In genomic region chr12:89060133-89060532, GRCh38 we compare ENCODE assay signal across 15 cellular contexts.
DNase-seq lines count a peak whose midpoint lies in the region; ATAC-seq and TF ChIP-seq lines count a peak whose summit lies in the region.
"Had no signal": no experiment of that assay in that cellular context is flagged by ENCODE, and none has a peak within 500 bp of the region (broad histone marks: within the 10 kb centered on the region; RNA-seq: fewer than 3 reads in every experiment).

No MANE protein-coding gene starts in this region.

- ATAC-seq in GM23338 = no peak
- ATAC-seq in HG03095 (IDR thresholded peaks at IDR 0.05; ENCODE audit: unreplicated experiment) = no peak
- no peak for ATAC-seq in GM19467 (IDR thresholded peaks at IDR 0.05; ENCODE audit: unreplicated experiment)
- ATAC-seq: activated CD4-positive, CD25-positive, alpha-beta regulatory T cell treated with anti-CD3 and anti-CD28 coated beads, Interleukin-2, amount 50 U/mL, for 24 hours had no signal

- H4K20me1 ChIP-seq in GM23338 (replicated peaks; ENCODE audit: insufficient read depth) (no peaks in the 10 kb centered on the region; the same call in 1 of the 2 replicates), osteoblast (ENCODE audit: insufficient read depth, low read length) (no peaks in the 10 kb centered on the region)

- H3K36me3 ChIP-seq in GM23338 (ENCODE audit: insufficient read depth) = no peaks in the 10 kb centered on the region
- no peaks in the 10 kb centered on the region for H3K36me3 ChIP-seq in esophagus muscularis mucosa
- no peaks in the 10 kb centered on the region for H3K36me3 ChIP-seq in osteoblast (ENCODE audit: insufficient read depth, low read length)
- no peaks in the 10 kb centered on the region for H3K36me3 ChIP-seq in endodermal cell (ENCODE audit: control insufficient read depth, insufficient read depth, low read length)
- H3K36me3 ChIP-seq: BE2C, spleen had no signal

- no peaks in the 10 kb centered on the region for H3K9me3 ChIP-seq in esophagus muscularis mucosa
- H3K9me3 ChIP-seq in osteoblast (ENCODE audit: low read depth, low read length) = no peaks in the 10 kb centered on the region
- H3K9me3 ChIP-seq in endodermal cell (ENCODE audit: control insufficient read depth, low read length) = no peaks in the 10 kb centered on the region
- H3K9me3 ChIP-seq: BE2C, spleen had no signal

- H3K79me2 ChIP-seq in GM23338 (replicated peaks; ENCODE audit: insufficient read depth) = no peaks in the 10 kb centered on the region
- H3K79me2 ChIP-seq in osteoblast (ENCODE audit: insufficient read depth, low read length) = no peaks in the 10 kb centered on the region

- TF ChIP-seq CTCF in GM23338 (conservative IDR thresholded peaks at IDR 0.05; ENCODE audit: low read depth in 2 of 2) (no peak), esophagus muscularis mucosa (IDR thresholded peaks at IDR 0.05) (no peak), osteoblast (IDR thresholded peaks at IDR 0.05; ENCODE audit: extremely low read depth, low read depth, low read length) (no peak), endodermal cell (conservative IDR thresholded peaks at IDR 0.05) (no peak)

- WGBS in esophagus muscularis mucosa = 74% methylated on average over 4 of the region's 4 CpGs
- WGBS in endodermal cell (ENCODE audit: insufficient coverage in 1 of 2, insufficient read length in 1 of 2), 2 experiments = 45 to 68% methylated on average over 2 to 4 of the region's 4 CpGs

- DNase-seq in GM23338 (ENCODE audit: low spot score) (no peak), NCI-H460 (ENCODE audit: extremely low read depth, low read depth) (peak; percentile 67), esophagus muscularis mucosa (ENCODE audit: extremely low spot score) (peak; percentile 19), osteoblast (ENCODE audit: insufficient read length, low spot score, missing footprints) (no peak), endodermal cell (no peak)
- DNase-seq: activated naive CD4-positive, alpha-beta T cell; BE2C; DMS79 treated with DMSO at 0.1 percent for 48 hours; effector memory CD4-positive, alpha-beta T cell; occipital lobe; spleen had no signal

- no peak for TF ChIP-seq POLR2A in esophagus muscularis mucosa (IDR thresholded peaks at IDR 0.05; ENCODE audit: low read depth)

- H3K9me3 Mint-ChIP-seq in GM23338 = no peaks in the 10 kb centered on the region
- H3K9me3 Mint-ChIP-seq in endodermal cell = no peaks in the 10 kb centered on the region
- H3K9me3 Mint-ChIP-seq: stimulated activated naive CD8-positive, alpha-beta T cell treated with anti-CD3 and anti-CD28 coated beads, Interleukin-15, Interleukin-2, amounts not matched to agents 100 ng/mL and 50 ng/mL, for 24 hours had no signal

- H3K4me1 Mint-ChIP-seq in GM23338 (peaks cover 6% of the 10 kb centered on the region; the same call in 2 of the 3 replicates), endodermal cell (peaks cover 30% of the 10 kb centered on the region)

- H3K27ac Mint-ChIP-seq in GM23338 = no peak overlapping the region
- H3K27ac Mint-ChIP-seq in endodermal cell = no peak overlapping the region
- H3K27ac Mint-ChIP-seq: stimulated activated naive CD8-positive, alpha-beta T cell treated with anti-CD3 and anti-CD28 coated beads, Interleukin-15, Interleukin-2, amounts not matched to agents 100 ng/mL and 50 ng/mL, for 24 hours had no signal

- H3K27me3 ChIP-seq in GM23338 (ENCODE audit: insufficient read depth) = no peaks in the 10 kb centered on the region
- H3K27me3 ChIP-seq in esophagus muscularis mucosa = no peaks in the 10 kb centered on the region
- H3K27me3 ChIP-seq in osteoblast (ENCODE audit: insufficient read depth, low read length) = no peaks in the 10 kb centered on the region
- H3K27me3 ChIP-seq in endodermal cell (ENCODE audit: control insufficient read depth, insufficient read depth, low read length, poor library complexity, severe bottlenecking) = no peaks in the 10 kb centered on the region
- H3K27me3 ChIP-seq: BE2C, spleen had no signal

- H3K27ac ChIP-seq in GM23338 (ENCODE audit: low read depth) (no peak overlapping the region), esophagus muscularis mucosa (replicated peaks in 1 of 4) (no peak overlapping the region), osteoblast (ENCODE audit: low read depth, low read length) (no peak overlapping the region), endodermal cell (ENCODE audit: low read depth, low read length) (no peak overlapping the region)
- H3K27ac ChIP-seq: spleen had no signal

- H3K4me3 ChIP-seq in GM23338 = no peak overlapping the region
- H3K4me3 ChIP-seq in esophagus muscularis mucosa = no peak overlapping the region
- H3K4me3 ChIP-seq in osteoblast (ENCODE audit: insufficient read depth, low read length) = no peak overlapping the region
- H3K4me3 ChIP-seq in endodermal cell (ENCODE audit: low read length) = no peak overlapping the region
- H3K4me3 ChIP-seq: spleen had no signal

- TF ChIP-seq EP300 in esophagus muscularis mucosa (IDR thresholded peaks at IDR 0.05) = no peak

- intact Hi-C loops in esophagus muscularis mucosa (cut with DNase I) = no loop called here

- H3K36me3 Mint-ChIP-seq in GM23338 (ENCODE audit: low read depth) (no peaks in the 10 kb centered on the region), endodermal cell (ENCODE audit: low read depth) (no peaks in the 10 kb centered on the region)

- no peak overlapping the region for H3K9ac ChIP-seq in endodermal cell (ENCODE audit: extremely low read depth, low read length, poor library complexity, severe bottlenecking)

- no peaks in the 10 kb centered on the region for H3K4me1 ChIP-seq in GM23338 (ENCODE audit: insufficient read depth)
- H3K4me1 ChIP-seq in esophagus muscularis mucosa = peaks cover 0 to 3% (median 0%) of the 10 kb centered on the region in 4 donors
- H3K4me1 ChIP-seq in osteoblast (ENCODE audit: insufficient read depth, low read length) = peaks cover 15% of the 10 kb centered on the region
- peaks cover 13% of the 10 kb centered on the region for H3K4me1 ChIP-seq in endodermal cell (ENCODE audit: control insufficient read depth, insufficient read depth, low read length)

- peak overlapping the region; percentile 21; the same call in 1 of the 2 replicates for H2AFZ ChIP-seq in GM23338
- H2AFZ ChIP-seq in osteoblast (ENCODE audit: low read length) = peak overlapping the region; percentile 65

- no peaks in the 10 kb centered on the region for H3F3A ChIP-seq in GM23338 (replicated peaks; ENCODE audit: low read depth)

- H3K4me2 ChIP-seq in GM23338 (no peak overlapping the region), osteoblast (ENCODE audit: insufficient read depth, low read length) (no peak overlapping the region)

- no peaks in the 10 kb centered on the region for H3K9me2 ChIP-seq in GM23338 (ENCODE audit: insufficient read depth)

- H3K27me3 Mint-ChIP-seq in GM23338 (ENCODE audit: insufficient read depth, low read depth, poor library complexity) (no peaks in the 10 kb centered on the region), endodermal cell (ENCODE audit: insufficient read depth) (no peaks in the 10 kb centered on the region)
- H3K27me3 Mint-ChIP-seq: stimulated activated naive CD8-positive, alpha-beta T cell treated with anti-CD3 and anti-CD28 coated beads, Interleukin-15, Interleukin-2, amounts not matched to agents 100 ng/mL and 50 ng/mL, for 24 hours had no signal

- H3K4me3 Mint-ChIP-seq in GM23338 (no peak overlapping the region), endodermal cell (no peak overlapping the region)
- H3K4me3 Mint-ChIP-seq: stimulated activated naive CD8-positive, alpha-beta T cell treated with anti-CD3 and anti-CD28 coated beads, Interleukin-15, Interleukin-2, amounts not matched to agents 100 ng/mL and 50 ng/mL, for 24 hours had no signal

TF ChIP-seq in GM23338, 12 proteins besides CTCF, POLR2A, EP300 and RAD21 (continues in another document):
- TF ChIP-seq NANOG (IDR thresholded peaks at IDR 0.05; ENCODE audit: borderline replicate concordance) (no peak), JUNB (IDR thresholded peaks at IDR 0.05; ENCODE audit: unreplicated experiment) (no peak), CREB1 (CRISPR knock-in tag; IDR thresholded peaks at IDR 0.05; ENCODE audit: low read depth) (no peak), ZNF114 (CRISPR knock-in tag; IDR thresholded peaks at IDR 0.05) (no peak), EZH2phosphoT487 (IDR thresholded peaks at IDR 0.05; ENCODE audit: unreplicated experiment) (no peak), POLR2AphosphoS5 (IDR thresholded peaks at IDR 0.05; ENCODE audit: low read depth) (no peak)

Comparison
In these comparisons a context has a peak if more than half of its experiments do, and no peak if none do; other contexts are left out.
1. DNase-seq: peak in NCI-H460 (single experiment) and esophagus muscularis mucosa (single experiment); none in GM23338 (single experiment), osteoblast (single experiment) and endodermal cell (single experiment).